In the genomic region with DNA sequence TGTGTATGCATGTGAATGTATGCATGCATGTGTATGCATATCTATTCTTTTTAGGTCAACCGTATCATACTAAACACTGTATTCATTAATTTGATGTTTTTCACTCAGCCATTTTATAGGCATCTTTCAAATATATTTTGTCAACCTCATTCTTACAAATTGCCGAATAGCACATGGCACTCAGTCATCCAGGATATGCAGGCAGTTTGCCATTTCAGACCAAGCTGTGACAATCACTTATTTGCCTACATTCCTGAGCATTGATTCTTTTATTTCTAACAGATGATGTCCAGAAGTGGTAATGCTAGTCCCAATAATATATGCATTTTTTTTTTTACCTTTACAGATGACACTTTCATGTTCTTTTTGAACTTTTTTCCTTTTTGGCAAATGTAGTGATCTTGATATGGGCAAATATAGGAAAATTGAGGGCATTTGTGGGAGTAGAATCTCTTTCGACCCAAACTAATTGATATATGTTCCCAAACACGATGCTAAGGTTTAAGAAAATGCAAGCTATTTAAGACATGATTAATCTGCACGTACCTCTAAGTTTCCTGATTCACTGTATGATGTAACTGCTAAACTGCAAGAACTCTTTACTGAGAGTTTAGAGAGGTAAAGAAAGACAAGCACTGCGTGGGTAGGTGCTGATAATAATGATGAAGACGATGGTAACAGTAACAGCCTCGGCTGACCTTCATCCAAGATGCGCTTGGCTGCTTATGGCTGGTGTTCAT, we compare ENCODE assay signal across 19 cellular contexts.
DNase-seq lines count a peak whose midpoint lies in the region; ATAC-seq and TF ChIP-seq lines count a peak whose summit lies in the region.
"Had no signal": no experiment of that assay in that cellular context is flagged by ENCODE, and none has a peak within 500 bp of the region (broad histone marks: within the 10 kb centered on the region; RNA-seq: fewer than 3 reads in every experiment).

No MANE protein-coding gene starts in this region.

- DNase-seq in BJ (ENCODE audit: low read depth) (peak; percentile 39), RPMI7951 (ENCODE audit: low read depth) (peak; percentile 38), fibroblast of peridontal ligament (ENCODE audit: extremely low read depth) (peak; percentile 18), T-cell (no peak), HCEC 1CT (no peak), ureter (ENCODE audit: low spot score) (no peak)
- DNase-seq: H9, Kasumi-1, MM.1S, NCI-H1092, NCI-H1436 treated with DMSO at 0.1 percent for 48 hours, NCI-H2029, NCI-H345, NCI-H524 treated with DMSO at 0.1 percent for 48 hours had no signal

- H3K27ac ChIP-seq in HEK293 (ENCODE audit: extremely low read depth, low read depth, low read length), result no peak overlapping the region
- H3K27ac ChIP-seq: C4-2B, HL-60 had no signal

- H3K9me3 Mint-ChIP-seq in T-cell, result no peaks in the 10 kb centered on the region
- H3K9me3 Mint-ChIP-seq: H9 had no signal

- peaks cover 0 to 4% (median 0%) of the 10 kb centered on the region in 3 donors for H3K4me1 Mint-ChIP-seq in T-cell

- no peaks in the 10 kb centered on the region for H3K36me3 ChIP-seq in BJ (ENCODE audit: control insufficient read depth, insufficient read depth, low read length)
- no peaks in the 10 kb centered on the region for H3K36me3 ChIP-seq in HEK293 (ENCODE audit: control insufficient read depth in 2 of 2, insufficient read depth in 1 of 2, low read length in 2 of 2)

- H3K27me3 ChIP-seq in BJ (ENCODE audit: control insufficient read depth, insufficient read depth, low read length), result 0 out of 2 replicates have a peak, but pooled peaks cover 1% of the 10 kb centered on the region

- no peak overlapping the region for H3K4me3 ChIP-seq in BJ (ENCODE audit: low read depth, low read length)
- no peak overlapping the region for H3K4me3 ChIP-seq in HEK293 (ENCODE audit: low read depth, low read length)

- H3K27ac Mint-ChIP-seq in T-cell, result no peak overlapping the region
- H3K27ac Mint-ChIP-seq: H9 had no signal

- no peak overlapping the region for H3K4me3 Mint-ChIP-seq in T-cell
- H3K4me3 Mint-ChIP-seq: H9 had no signal

- TF ChIP-seq CTCF in BJ (IDR thresholded peaks at IDR 0.05; ENCODE audit: insufficient read depth, low read depth, low read length), result no peak
- no peak for TF ChIP-seq CTCF in HEK293 (tag by site-specific recombination; IDR thresholded peaks at IDR 0.05)

- H3K27me3 Mint-ChIP-seq in T-cell, result peaks cover 20 to 29% of the 10 kb centered on the region in 2 donors

- ATAC-seq in HG03097 (IDR thresholded peaks at IDR 0.05; ENCODE audit: low FRiP score, unreplicated experiment) (no peak), T-cell (replicated peaks in 1 of 4) (no peak)
- ATAC-seq: Right ventricle myocardium inferior had no signal

- no peaks in the 10 kb centered on the region for H3K9me3 ChIP-seq in HEK293 (ENCODE audit: control insufficient read depth, insufficient read depth, low read depth, low read length)

- POLR2A ChIA-PET in BJ (lab: Charles Lee), result no interaction called here
- POLR2A ChIA-PET in HEK293 (lab: Yijun Ruan, JAX), result no interaction called here
- POLR2A ChIA-PET in T-cell (lab: Charles Lee), result no interaction called here

- CTCF ChIA-PET in BJ (lab: Yijun Ruan, JAX) (no interaction called here), HEK293 (lab: Yijun Ruan, JAX) (interaction anchor here (1.0 kb wide), 1 partner anchor 23 kb away, joined by 3 read pairs; no protein-coding TSS in a partner anchor), T-cell (lab: Charles Lee) (no interaction called here)

- H3K4me1 ChIP-seq in HEK293 (ENCODE audit: control insufficient read depth, insufficient read depth, low read length), result 0 out of 2 replicates have a peak, but pooled peaks cover 2% of the 10 kb centered on the region

- no peaks in the 10 kb centered on the region for H3K36me3 Mint-ChIP-seq in T-cell

TF ChIP-seq in HEK293, 187 proteins besides CTCF, POLR2A, EP300 and RAD21:
- TF ChIP-seq ZNF335 (tag by site-specific recombination; conservative IDR thresholded peaks at IDR 0.05) (no peak), SP7 (tag by site-specific recombination; IDR thresholded peaks at IDR 0.05) (no peak), SP3 (tag by site-specific recombination; IDR thresholded peaks at IDR 0.05) (peak; percentile 5; the same call in 1 of the 2 replicates)
- TF ChIP-seq, protein P1, sequence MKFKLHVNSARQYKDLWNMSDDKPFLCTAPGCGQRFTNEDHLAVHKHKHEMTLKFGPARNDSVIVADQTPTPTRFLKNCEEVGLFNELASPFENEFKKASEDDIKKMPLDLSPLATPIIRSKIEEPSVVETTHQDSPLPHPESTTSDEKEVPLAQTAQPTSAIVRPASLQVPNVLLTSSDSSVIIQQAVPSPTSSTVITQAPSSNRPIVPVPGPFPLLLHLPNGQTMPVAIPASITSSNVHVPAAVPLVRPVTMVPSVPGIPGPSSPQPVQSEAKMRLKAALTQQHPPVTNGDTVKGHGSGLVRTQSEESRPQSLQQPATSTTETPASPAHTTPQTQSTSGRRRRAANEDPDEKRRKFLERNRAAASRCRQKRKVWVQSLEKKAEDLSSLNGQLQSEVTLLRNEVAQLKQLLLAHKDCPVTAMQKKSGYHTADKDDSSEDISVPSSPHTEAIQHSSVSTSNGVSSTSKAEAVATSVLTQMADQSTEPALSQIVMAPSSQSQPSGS (tag by site-specific recombination; IDR thresholded peaks at IDR 0.05; ENCODE audit: low read depth), result no peak

Comparison
In these comparisons a context has a peak if more than half of its experiments do, and no peak if none do; other contexts are left out.
1. DNase-seq: peak in BJ (single experiment), RPMI7951 (single experiment) and fibroblast of peridontal ligament (single experiment); none in T-cell (0 of 34), HCEC 1CT (single experiment) and ureter (single experiment).